1 cellular context compared by ENCODE assay signal in genomic region chr2:144582651-144583361, GRCh38.
TF ChIP-seq lines count a peak whose summit lies in the region.

No MANE protein-coding gene starts in this region.

TF ChIP-seq in K562, 482 proteins besides CTCF, POLR2A, EP300 and RAD21 (continued from another document):
- TF ChIP-seq, protein P1, sequence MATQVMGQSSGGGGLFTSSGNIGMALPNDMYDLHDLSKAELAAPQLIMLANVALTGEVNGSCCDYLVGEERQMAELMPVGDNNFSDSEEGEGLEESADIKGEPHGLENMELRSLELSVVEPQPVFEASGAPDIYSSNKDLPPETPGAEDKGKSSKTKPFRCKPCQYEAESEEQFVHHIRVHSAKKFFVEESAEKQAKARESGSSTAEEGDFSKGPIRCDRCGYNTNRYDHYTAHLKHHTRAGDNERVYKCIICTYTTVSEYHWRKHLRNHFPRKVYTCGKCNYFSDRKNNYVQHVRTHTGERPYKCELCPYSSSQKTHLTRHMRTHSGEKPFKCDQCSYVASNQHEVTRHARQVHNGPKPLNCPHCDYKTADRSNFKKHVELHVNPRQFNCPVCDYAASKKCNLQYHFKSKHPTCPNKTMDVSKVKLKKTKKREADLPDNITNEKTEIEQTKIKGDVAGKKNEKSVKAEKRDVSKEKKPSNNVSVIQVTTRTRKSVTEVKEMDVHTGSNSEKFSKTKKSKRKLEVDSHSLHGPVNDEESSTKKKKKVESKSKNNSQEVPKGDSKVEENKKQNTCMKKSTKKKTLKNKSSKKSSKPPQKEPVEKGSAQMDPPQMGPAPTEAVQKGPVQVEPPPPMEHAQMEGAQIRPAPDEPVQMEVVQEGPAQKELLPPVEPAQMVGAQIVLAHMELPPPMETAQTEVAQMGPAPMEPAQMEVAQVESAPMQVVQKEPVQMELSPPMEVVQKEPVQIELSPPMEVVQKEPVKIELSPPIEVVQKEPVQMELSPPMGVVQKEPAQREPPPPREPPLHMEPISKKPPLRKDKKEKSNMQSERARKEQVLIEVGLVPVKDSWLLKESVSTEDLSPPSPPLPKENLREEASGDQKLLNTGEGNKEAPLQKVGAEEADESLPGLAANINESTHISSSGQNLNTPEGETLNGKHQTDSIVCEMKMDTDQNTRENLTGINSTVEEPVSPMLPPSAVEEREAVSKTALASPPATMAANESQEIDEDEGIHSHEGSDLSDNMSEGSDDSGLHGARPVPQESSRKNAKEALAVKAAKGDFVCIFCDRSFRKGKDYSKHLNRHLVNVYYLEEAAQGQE (CRISPR knock-in tag; IDR thresholded peaks at IDR 0.05; ENCODE audit: low read depth) = no peak
- TF ChIP-seq ZNF407 (IDR thresholded peaks at IDR 0.05; ENCODE audit: low read depth) = no peak
